Comparison of ENCODE assay signal across 9 cellular contexts in genomic region chr14:95514131-95515079, GRCh38. TPM values are rescaled to one million over a fixed set of nuclear protein-coding genes. Genes with fewer than 3 reads are reported as not detected.
A peak's percentile ranks its signal among the peaks of the same experiment; 100 is the strongest.
DNase-seq lines count a peak whose midpoint lies in the region; ATAC-seq and TF ChIP-seq lines count a peak whose summit lies in the region.
"Had no signal": no experiment of that assay in that cellular context is flagged by ENCODE, and none has a peak within 500 bp of the region (broad histone marks: within the 10 kb centered on the region; RNA-seq: fewer than 3 reads in every experiment).

No MANE protein-coding gene starts in this region.

- peaks cover 60% of the 10 kb centered on the region for H3K4me1 Mint-ChIP-seq in activated T-helper 2 cell treated with anti-CD3 and anti-CD28 coated beads, Interferon-gamma antibody, Interleukin-2, Interleukin-4, amounts not matched to agents 10 μg/mL and 5 μg/mL and 100 μg/mL, durations not matched to agents 14 hours and 24 hours and 36 hours (ENCODE audit: low read depth)
- peaks cover 56% of the 10 kb centered on the region for H3K4me1 Mint-ChIP-seq in memory B cell

- no peaks in the 10 kb centered on the region for H3K36me3 ChIP-seq in A673 (ENCODE audit: insufficient read depth, low read length, poor library complexity, severe bottlenecking)
- no peaks in the 10 kb centered on the region for H3K36me3 ChIP-seq in HEK293 (ENCODE audit: control insufficient read depth in 2 of 2, insufficient read depth in 1 of 2, low read length in 2 of 2)

- peak overlapping the region; percentile 17 for H3K27ac ChIP-seq in A673 (ENCODE audit: low read depth, low read length, poor library complexity, severe bottlenecking)
- H3K27ac ChIP-seq in HEK293 (ENCODE audit: extremely low read depth, low read depth, low read length): no peak overlapping the region

- CTCF ChIA-PET in A673 (lab: Charles Lee): interaction anchor here (0.6 to 1.1 kb wide), 2 partner anchors 13 to 62 kb away, joined by 3 to 4 read pairs; no protein-coding TSS in a partner anchor
- CTCF ChIA-PET in HEK293 (lab: Yijun Ruan, JAX): interaction anchor here (0.5 to 1.7 kb wide), 3 partner anchors 38 to 72 kb away, joined by 3 read pairs; no protein-coding TSS in a partner anchor

- ATAC-seq in memory B cell (ENCODE audit: low read depth): no peak
- no peak for ATAC-seq in GM21825 (IDR thresholded peaks at IDR 0.05; ENCODE audit: unreplicated experiment)
- ATAC-seq in GM19397 (IDR thresholded peaks at IDR 0.05; ENCODE audit: unreplicated experiment): no peak

- no TSS peak for BruUV-seq in A673 (replicated peaks; lab: Mats Ljungman, UMichigan)

- peak overlapping the region; percentile 92 for H3K4me3 Mint-ChIP-seq in activated T-helper 2 cell treated with anti-CD3 and anti-CD28 coated beads, Interferon-gamma antibody, Interleukin-2, Interleukin-4, amounts not matched to agents 10 μg/mL and 5 μg/mL and 100 μg/mL, durations not matched to agents 14 hours and 24 hours and 36 hours (ENCODE audit: low read depth)
- H3K4me3 Mint-ChIP-seq in memory B cell: peak overlapping the region; percentile 87

- POLR2A ChIA-PET in A673 (lab: Charles Lee; ENCODE audit: low non-redundant PET): no interaction called here
- POLR2A ChIA-PET in HEK293 (lab: Yijun Ruan, JAX): interaction anchor here (2.3 kb wide), 1 partner anchor 20 kb away, joined by 13 read pairs; the partner anchor contains the start of gene GLRX5

- H3K27me3 ChIP-seq in A673 (replicated peaks; ENCODE audit: insufficient read depth, low read depth, low read length, poor library complexity): no peaks in the 10 kb centered on the region

- H3K4me3 ChIP-seq in A673 (ENCODE audit: low read depth, low read length, poor library complexity, severe bottlenecking) (no peak overlapping the region), HEK293 (ENCODE audit: low read depth, low read length) (no peak overlapping the region)

- intact Hi-C loops in A673 (cut with micrococcal nuclease; ENCODE audit: unreplicated experiment): no loop called here
- intact Hi-C loops in activated T-helper 2 cell treated with anti-CD3 and anti-CD28 coated beads, Interferon-gamma antibody, Interleukin-2, Interleukin-4, amounts not matched to agents 10 μg/mL and 5 μg/mL and 100 μg/mL, durations not matched to agents 14 hours and 24 hours and 36 hours (cut with micrococcal nuclease): loop anchor here (1.0 kb wide), 1 partner anchor 13 kb away; no protein-coding TSS in a partner anchor

- no peak for DNase-seq in A673 (ENCODE audit: low spot score)
- DNase-seq in activated T-helper 2 cell treated with anti-CD3 and anti-CD28 coated beads, Interferon-gamma antibody, Interleukin-2, Interleukin-4, amounts not matched to agents 10 μg/mL and 5 μg/mL and 100 μg/mL, durations not matched to agents 14 hours and 24 hours and 36 hours (ENCODE audit: low spot score): no peak
- no peak for DNase-seq in memory B cell (ENCODE audit: low spot score in 2 of 2)
- no peak for DNase-seq in NCI-H1694 (lab: John Stamatoyannopoulos, UW)
- DNase-seq in SK-N-DZ (ENCODE audit: low spot score): no peak

- H3K9me3 ChIP-seq in A673 (ENCODE audit: low read depth, low read length, poor library complexity, severe bottlenecking) (no peaks in the 10 kb centered on the region), HEK293 (ENCODE audit: control insufficient read depth, insufficient read depth, low read depth, low read length) (no peaks in the 10 kb centered on the region)

- H3K4me1 ChIP-seq in A673 (ENCODE audit: insufficient read depth, low read length, poor library complexity, severe bottlenecking) (peaks cover 47% of the 10 kb centered on the region), HEK293 (ENCODE audit: control insufficient read depth, insufficient read depth, low read length) (peaks cover 11% of the 10 kb centered on the region)

- no peaks in the 10 kb centered on the region for H3K9me3 Mint-ChIP-seq in activated T-helper 2 cell treated with anti-CD3 and anti-CD28 coated beads, Interferon-gamma antibody, Interleukin-2, Interleukin-4, amounts not matched to agents 10 μg/mL and 5 μg/mL and 100 μg/mL, durations not matched to agents 14 hours and 24 hours and 36 hours
- H3K9me3 Mint-ChIP-seq in memory B cell: no peaks in the 10 kb centered on the region

- H3K36me3 Mint-ChIP-seq in activated T-helper 2 cell treated with anti-CD3 and anti-CD28 coated beads, Interferon-gamma antibody, Interleukin-2, Interleukin-4, amounts not matched to agents 10 μg/mL and 5 μg/mL and 100 μg/mL, durations not matched to agents 14 hours and 24 hours and 36 hours (ENCODE audit: low read depth): peaks cover 25% of the 10 kb centered on the region
- H3K36me3 Mint-ChIP-seq in memory B cell: peaks cover 15% of the 10 kb centered on the region

- TF ChIP-seq CTCF in A673 (conservative IDR thresholded peaks at IDR 0.05; ENCODE audit: low read depth, low read length) (no peak), HEK293 (tag by site-specific recombination; IDR thresholded peaks at IDR 0.05) (no peak)

- H3K27ac Mint-ChIP-seq in activated T-helper 2 cell treated with anti-CD3 and anti-CD28 coated beads, Interferon-gamma antibody, Interleukin-2, Interleukin-4, amounts not matched to agents 10 μg/mL and 5 μg/mL and 100 μg/mL, durations not matched to agents 14 hours and 24 hours and 36 hours: peak overlapping the region; percentile 52
- peak overlapping the region; percentile 91 for H3K27ac Mint-ChIP-seq in memory B cell

- no peaks in the 10 kb centered on the region for H3K27me3 Mint-ChIP-seq in activated T-helper 2 cell treated with anti-CD3 and anti-CD28 coated beads, Interferon-gamma antibody, Interleukin-2, Interleukin-4, amounts not matched to agents 10 μg/mL and 5 μg/mL and 100 μg/mL, durations not matched to agents 14 hours and 24 hours and 36 hours (ENCODE audit: low read depth)
- H3K27me3 Mint-ChIP-seq in memory B cell: no peaks in the 10 kb centered on the region

TF ChIP-seq in HEK293, 187 proteins besides CTCF, POLR2A, EP300 and RAD21:
- TF ChIP-seq GLIS2 (tag by site-specific recombination; IDR thresholded peaks at IDR 0.05) (0 out of 2 replicates have a peak, but pooled peaks have one; percentile 2), PRDM1 (tag by site-specific recombination; IDR thresholded peaks at IDR 0.05) (no peak)

RNA-seq across cellular contexts. Expression of gene SYNE3, which starts 2.0 kb away (rescaled TPM):
- 6.3 and 6.4 TPM in 2 replicates for total RNA-seq in A673 (2021)
- total RNA-seq in activated T-helper 2 cell treated with anti-CD3 and anti-CD28 coated beads, Interferon-gamma antibody, Interleukin-2, Interleukin-4, amounts not matched to agents 10 μg/mL and 5 μg/mL and 100 μg/mL, durations not matched to agents 14 hours and 24 hours and 36 hours: 36.5 and 40.1 TPM in 2 replicates
- polyA plus RNA-seq in SK-N-DZ (2014; cell fraction: cytosol; rRNA removed): 0.63 and 0.71 TPM in 2 replicates
- 0.58 and 0.70 TPM in 2 replicates for polyA plus RNA-seq in SK-N-DZ (2014; cell fraction: nucleus; rRNA removed)
- total RNA-seq: HT-29 had no signal

RNA-seq across cellular contexts. Expression of gene GLRX5, which starts 20.4 kb away (rescaled TPM):
- total RNA-seq in A673 (2021): 63.5 and 68.8 TPM in 2 replicates
- 32.4 and 39.4 TPM in 2 replicates for total RNA-seq in activated T-helper 2 cell treated with anti-CD3 and anti-CD28 coated beads, Interferon-gamma antibody, Interleukin-2, Interleukin-4, amounts not matched to agents 10 μg/mL and 5 μg/mL and 100 μg/mL, durations not matched to agents 14 hours and 24 hours and 36 hours
- polyA plus RNA-seq in SK-N-DZ (2014; cell fraction: cytosol; rRNA removed): 63.9 and 66.4 TPM in 2 replicates
- polyA plus RNA-seq in SK-N-DZ (2014; cell fraction: nucleus; rRNA removed): 18.0 and 33.6 TPM in 2 replicates
